21 cellular contexts compared by ENCODE assay signal in the genomic region with DNA sequence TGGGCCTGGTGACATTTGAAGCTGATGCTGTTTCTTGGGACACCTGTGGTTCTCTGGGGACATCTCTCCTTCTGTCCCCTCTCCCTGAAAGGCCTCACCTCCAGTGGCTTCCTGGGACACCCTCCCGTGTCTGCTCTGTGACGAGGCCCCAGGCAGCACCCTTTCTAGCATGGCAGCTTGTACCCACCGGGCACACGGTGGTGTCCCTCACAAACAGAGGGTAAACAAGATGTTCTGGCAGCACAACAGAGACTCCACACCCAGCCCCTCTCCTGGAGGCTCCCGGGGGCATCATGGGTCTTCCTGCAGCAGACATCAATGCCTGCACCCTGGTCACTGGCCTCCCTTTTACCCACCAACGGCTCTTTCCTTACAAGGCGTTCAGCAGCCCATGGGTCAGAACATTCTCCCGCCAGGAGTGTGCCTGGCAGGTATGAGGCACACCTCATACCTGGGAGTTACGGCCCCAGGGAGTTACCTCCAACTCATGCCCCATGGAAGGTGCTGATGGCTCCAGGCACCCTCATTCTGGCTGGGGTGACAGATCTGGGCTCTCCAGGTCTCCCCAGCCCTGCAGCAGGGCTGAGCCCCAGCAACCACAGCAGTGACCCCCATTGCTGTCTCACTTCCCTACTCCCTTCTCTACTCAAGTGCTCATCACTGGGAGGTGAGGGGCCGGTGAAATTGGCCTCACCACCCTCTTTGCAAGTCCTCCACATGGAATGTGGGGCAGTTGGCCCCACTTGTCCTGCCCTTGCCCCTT. TPM values are rescaled to one million over a fixed set of nuclear protein-coding genes. Genes with fewer than 3 reads are reported as not detected.
DNase-seq lines count a peak whose midpoint lies in the region; ATAC-seq and TF ChIP-seq lines count a peak whose summit lies in the region.
"Had no signal": no experiment of that assay in that cellular context is flagged by ENCODE, and none has a peak within 500 bp of the region (broad histone marks: within the 10 kb centered on the region; RNA-seq: fewer than 3 reads in every experiment).

No MANE protein-coding gene starts in this region.

- no peak for ATAC-seq in natural killer cell treated with Interleukin-12 subunit alpha and Interleukin-12 subunit beta and Interleukin-15 and Interleukin-18, amount 100 ng/mL, for 72 hours
- ATAC-seq in natural killer cell (no peak), HG03469 (IDR thresholded peaks at IDR 0.05; ENCODE audit: unreplicated experiment) (no peak)
- ATAC-seq: GM12878 had no signal

- TF ChIP-seq CTCF in natural killer cell (IDR thresholded peaks at IDR 0.05) (no peak), osteoblast (IDR thresholded peaks at IDR 0.05; ENCODE audit: extremely low read depth, low read depth, low read length) (no peak)

- H3K36me3 Mint-ChIP-seq in natural killer cell treated with Interleukin-12 subunit alpha and Interleukin-12 subunit beta and Interleukin-15 and Interleukin-18, amount 100 ng/mL, for 72 hours = no peaks in the 10 kb centered on the region
- no peaks in the 10 kb centered on the region for H3K36me3 Mint-ChIP-seq in natural killer cell

- intact Hi-C loops in natural killer cell (cut with micrococcal nuclease) = no loop called here

- H3K9me3 Mint-ChIP-seq in natural killer cell treated with Interleukin-12 subunit alpha and Interleukin-12 subunit beta and Interleukin-15 and Interleukin-18, amount 100 ng/mL, for 72 hours = no peaks in the 10 kb centered on the region
- no peaks in the 10 kb centered on the region for H3K9me3 Mint-ChIP-seq in natural killer cell

- no peak overlapping the region for H3K4me3 Mint-ChIP-seq in natural killer cell treated with Interleukin-12 subunit alpha and Interleukin-12 subunit beta and Interleukin-15 and Interleukin-18, amount 100 ng/mL, for 72 hours
- no peak overlapping the region for H3K4me3 Mint-ChIP-seq in natural killer cell

- no peak overlapping the region for H2AFZ ChIP-seq in osteoblast (ENCODE audit: low read length)

- H3K4me2 ChIP-seq in osteoblast (ENCODE audit: insufficient read depth, low read length) = no peak overlapping the region
- H3K4me2 ChIP-seq: BLaER1 treated with 17β-estradiol and CSF1 and Interleukin-3, amounts not matched to agents 10 nM and 100 nM had no signal

- no peaks in the 10 kb centered on the region for H3K4me1 Mint-ChIP-seq in natural killer cell treated with Interleukin-12 subunit alpha and Interleukin-12 subunit beta and Interleukin-15 and Interleukin-18, amount 100 ng/mL, for 72 hours (ENCODE audit: low read depth in 2 of 2)
- H3K4me1 Mint-ChIP-seq in natural killer cell = peaks cover 0 to 5% of the 10 kb centered on the region in 2 donors

- no peak overlapping the region for H3K27ac Mint-ChIP-seq in natural killer cell treated with Interleukin-12 subunit alpha and Interleukin-12 subunit beta and Interleukin-15 and Interleukin-18, amount 100 ng/mL, for 72 hours
- no peak overlapping the region for H3K27ac Mint-ChIP-seq in natural killer cell

- no peaks in the 10 kb centered on the region for H3K27me3 ChIP-seq in osteoblast (ENCODE audit: insufficient read depth, low read length)

- no peak overlapping the region for H3K27ac ChIP-seq in osteoblast (ENCODE audit: low read depth, low read length)
- H3K27ac ChIP-seq: BLaER1 treated with 17β-estradiol and CSF1 and Interleukin-3, amounts not matched to agents 10 nM and 100 nM; RWPE1 had no signal

- H3K4me1 ChIP-seq in osteoblast (ENCODE audit: insufficient read depth, low read length) = no peaks in the 10 kb centered on the region
- H3K4me1 ChIP-seq: BLaER1 treated with 17β-estradiol and CSF1 and Interleukin-3, amounts not matched to agents 10 nM and 100 nM had no signal

- H3K4me3 ChIP-seq in osteoblast (ENCODE audit: insufficient read depth, low read length) = no peak overlapping the region
- H3K4me3 ChIP-seq: BLaER1 treated with 17β-estradiol and CSF1 and Interleukin-3, amounts not matched to agents 10 nM and 100 nM; GM12878 had no signal

- no peaks in the 10 kb centered on the region for H4K20me1 ChIP-seq in osteoblast (ENCODE audit: insufficient read depth, low read length)
- H4K20me1 ChIP-seq: BLaER1 treated with 17β-estradiol and CSF1 and Interleukin-3, amounts not matched to agents 10 nM and 100 nM had no signal

- no peaks in the 10 kb centered on the region for H3K9me3 ChIP-seq in osteoblast (ENCODE audit: low read depth, low read length)
- H3K9me3 ChIP-seq: BLaER1 treated with 17β-estradiol and CSF1 and Interleukin-3, amounts not matched to agents 10 nM and 100 nM had no signal

- peaks cover 0 to 13% of the 10 kb centered on the region in 2 donors for H3K27me3 Mint-ChIP-seq in natural killer cell treated with Interleukin-12 subunit alpha and Interleukin-12 subunit beta and Interleukin-15 and Interleukin-18, amount 100 ng/mL, for 72 hours
- peaks cover 9 to 11% of the 10 kb centered on the region in 2 donors for H3K27me3 Mint-ChIP-seq in natural killer cell (ENCODE audit: low read depth in 2 of 2)

- no peaks in the 10 kb centered on the region for H3K79me2 ChIP-seq in osteoblast (ENCODE audit: insufficient read depth, low read length)

- DNase-seq in activated effector memory CD4-positive, alpha-beta T cell treated with anti-CD3 and anti-CD28 coated beads, Interleukin-2, amount 50 U/mL, for 16 hours = peak; percentile 56
- DNase-seq in activated effector memory CD4-positive, alpha-beta T cell treated with Interleukin-2 at 50 U/mL for 16 hours = no peak
- peak; percentile 18 for DNase-seq in natural killer cell treated with Interleukin-12 subunit alpha and Interleukin-12 subunit beta and Interleukin-15 and Interleukin-18, amount 100 ng/mL, for 72 hours (ENCODE audit: low spot score)
- DNase-seq in natural killer cell (no peak), osteoblast (ENCODE audit: insufficient read length, low spot score, missing footprints) (peak; percentile 61), kidney tubule cell (ENCODE audit: low spot score) (no peak), SW480 (ENCODE audit: low spot score) (no peak)
- DNase-seq: DMS 273 treated with DMSO at 0.1 percent for 48 hours, GDM1, HCEC 1CT, KBM-7, MV-4-11, NCI-H1417, NCI-H187 treated with DMSO at 0.1 percent for 48 hours, NCI-H446, NCI-H69 had no signal

- no peaks in the 10 kb centered on the region for H3K36me3 ChIP-seq in osteoblast (ENCODE audit: insufficient read depth, low read length)
- H3K36me3 ChIP-seq: BLaER1 treated with 17β-estradiol and CSF1 and Interleukin-3, amounts not matched to agents 10 nM and 100 nM had no signal

RNA-seq across cellular contexts. Expression of gene BARX1, which starts 51.1 kb away (rescaled TPM):
- under 1 TPM in 1 of 2 donors, not detected in 1; 0.29 TPM for total RNA-seq in natural killer cell treated with Interleukin-12 subunit alpha and Interleukin-12 subunit beta and Interleukin-15 and Interleukin-18, amount 100 ng/mL, for 72 hours
- total RNA-seq in natural killer cell (not detected), osteoblast (8.5 and 15.6 TPM in 2 replicates)
- total RNA-seq: GM12878, OCI-LY7 had no signal

Comparison
In these comparisons a context has a peak if more than half of its experiments do, and no peak if none do; other contexts are left out.
1. DNase-seq: peak in activated effector memory CD4-positive, alpha-beta T cell treated with anti-CD3 and anti-CD28 coated beads, Interleukin-2, amount 50 U/mL, for 16 hours (single experiment), natural killer cell treated with Interleukin-12 subunit alpha and Interleukin-12 subunit beta and Interleukin-15 and Interleukin-18, amount 100 ng/mL, for 72 hours (single experiment) and osteoblast (single experiment); none in activated effector memory CD4-positive, alpha-beta T cell treated with Interleukin-2 at 50 U/mL for 16 hours (single experiment), natural killer cell (single experiment), kidney tubule cell (single experiment) and SW480 (single experiment).